8 cellular contexts compared by ENCODE assay signal in genomic region chr20:38167851-38168760, GRCh38. TPM values are rescaled to one million over a fixed set of nuclear protein-coding genes. Genes with fewer than 3 reads are reported as not detected.
DNase-seq lines count a peak whose midpoint lies in the region; ATAC-seq, FAIRE-seq and TF ChIP-seq lines count a peak whose summit lies in the region.

No MANE protein-coding gene starts in this region.

- 39 to 56% (median 46%) methylated on average over 6 to 7 of the region's 7 CpGs for WGBS in heart left ventricle, 4 donors
- 24 to 46% (median 34%) methylated on average over 7 of the region's 7 CpGs for WGBS in spleen, 5 donors
- WGBS in small intestine, 3 donors, result 57 to 62% (median 58%) methylated on average over 7 of the region's 7 CpGs

- peak in 3 of 4 donors; percentile 38 to 54 (median 38) for ATAC-seq in heart left ventricle
- ATAC-seq in GM21528 (IDR thresholded peaks at IDR 0.05; ENCODE audit: low FRiP score, unreplicated experiment), result no peak

- CTCF ChIA-PET in A673 (lab: Charles Lee), result interaction anchor here (1.9 kb wide), 1 partner anchor 111 kb away, joined by 5 read pairs; no protein-coding TSS in a partner anchor

- intact Hi-C loops in heart left ventricle (cut with DNase I) (loop anchor here in 8 of 10 donors (2.0 to 10.0 kb wide), 9 partner anchors 49 to 111 kb away; no protein-coding TSS in a partner anchor), spleen (cut with DNase I; ENCODE audit: low total_unique reads) (loop anchor here (5.0 kb wide), 1 partner anchor 96 kb away; no protein-coding TSS in a partner anchor), A673 (cut with micrococcal nuclease; ENCODE audit: unreplicated experiment) (loop anchor here (5.0 kb wide), 1 partner anchor 96 kb away; no protein-coding TSS in a partner anchor)

- H3K9me3 ChIP-seq in heart left ventricle (no peaks in the 10 kb centered on the region), spleen (no peaks in the 10 kb centered on the region), small intestine (ENCODE audit: control insufficient read depth, low read depth) (no peaks in the 10 kb centered on the region), A673 (ENCODE audit: low read depth, low read length, poor library complexity, severe bottlenecking) (no peaks in the 10 kb centered on the region)

- peak overlapping the region; percentile 3 to 89 (median 57) for H3K27ac ChIP-seq in heart left ventricle
- H3K27ac ChIP-seq in spleen, result peak overlapping the region; percentile 53 to 88 (median 82)
- H3K27ac ChIP-seq in small intestine (ENCODE audit: low read depth in 1 of 2, low read length in 1 of 2), result peak overlapping the region in 1 of 2 donors; percentile 71
- no peak overlapping the region for H3K27ac ChIP-seq in A673 (ENCODE audit: low read depth, low read length, poor library complexity, severe bottlenecking)

- H3K36me3 ChIP-seq in heart left ventricle (no peaks in the 10 kb centered on the region), spleen (no peaks in the 10 kb centered on the region), small intestine (ENCODE audit: control insufficient read depth in 2 of 2, insufficient read depth in 2 of 2, low read length in 2 of 2) (no peaks in the 10 kb centered on the region), A673 (ENCODE audit: insufficient read depth, low read length, poor library complexity, severe bottlenecking) (no peaks in the 10 kb centered on the region)

- no peak for TF ChIP-seq CTCF in HFF-Myc (IDR thresholded peaks at IDR 0.05; ENCODE audit: low read depth, low read length, missing control alignments)
- TF ChIP-seq CTCF in heart left ventricle (IDR thresholded peaks at IDR 0.05), result no peak
- no peak for TF ChIP-seq CTCF in spleen (IDR thresholded peaks at IDR 0.05 in 8 of 11, conservative IDR thresholded peaks at IDR 0.05 in 3 of 11)
- no peak for TF ChIP-seq CTCF in A673 (conservative IDR thresholded peaks at IDR 0.05; ENCODE audit: low read depth, low read length)

- H3K4me1 ChIP-seq in heart left ventricle, result peaks cover 0 to 80% (median 28%) of the 10 kb centered on the region in 12 donors
- peaks cover 14 to 89% (median 59%) of the 10 kb centered on the region in 6 donors for H3K4me1 ChIP-seq in spleen
- peaks cover 0 to 3% of the 10 kb centered on the region in 2 donors for H3K4me1 ChIP-seq in small intestine (ENCODE audit: control insufficient read depth in 2 of 2, insufficient read depth in 1 of 2, low read depth in 1 of 2, low read length in 1 of 2)
- no peaks in the 10 kb centered on the region for H3K4me1 ChIP-seq in A673 (ENCODE audit: insufficient read depth, low read length, poor library complexity, severe bottlenecking)

- no peak for TF ChIP-seq POLR2A in heart left ventricle (IDR thresholded peaks at IDR 0.05)
- TF ChIP-seq POLR2A in spleen (IDR thresholded peaks at IDR 0.05), result no peak

- H3K4me3 ChIP-seq in HFF-Myc (replicated peaks; ENCODE audit: low read depth, low read length) (no peak overlapping the region), heart left ventricle (no peak overlapping the region), spleen (peak overlapping the region in 1 of 8 donors; percentile 35), small intestine (ENCODE audit: low read depth in 1 of 2, low read length in 2 of 2) (no peak overlapping the region), A673 (ENCODE audit: low read depth, low read length, poor library complexity, severe bottlenecking) (no peak overlapping the region)

- H3K27me3 ChIP-seq in heart left ventricle, result no peaks in the 10 kb centered on the region
- peaks cover 0 to 10% (median 0%) of the 10 kb centered on the region in 7 donors for H3K27me3 ChIP-seq in spleen (replicated peaks in 1 of 7)
- H3K27me3 ChIP-seq in small intestine (ENCODE audit: control insufficient read depth in 2 of 2, insufficient read depth in 2 of 2, low read length in 2 of 2), result no peaks in the 10 kb centered on the region
- H3K27me3 ChIP-seq in A673 (replicated peaks; ENCODE audit: insufficient read depth, low read depth, low read length, poor library complexity), result no peaks in the 10 kb centered on the region

- BruUV-seq in A673 (replicated peaks; lab: Mats Ljungman, UMichigan), result no TSS peak

- POLR2A ChIA-PET in A673 (lab: Charles Lee; ENCODE audit: low non-redundant PET), result no interaction called here

- DNase-seq in HFF-Myc (ENCODE audit: extremely low read depth, low read depth), result peak; percentile 57
- peak; percentile 97 to 98 for DNase-seq in SW 1271 (lab: John Stamatoyannopoulos, UW)
- DNase-seq in heart left ventricle, result peak; percentile 54 to 89 (median 74)
- DNase-seq in spleen, result peak; percentile 86
- DNase-seq in small intestine, result no peak
- DNase-seq in NCI-H146 treated with DMSO at 0.1 percent for 48 hours (lab: John Stamatoyannopoulos, UW; ENCODE audit: unreplicated experiment), result no peak
- no peak for DNase-seq in A673 (ENCODE audit: low spot score)

- no peak for FAIRE-seq in small intestine (lab: Jason Lieb, UNC)

RNA-seq across cellular contexts. Expression of gene TGM2, which starts 3.0 kb away (rescaled TPM):
- total RNA-seq in heart left ventricle (1,000 to 10,000 TPM in 1 of 9 donors, 100 to 1,000 TPM in 8; 271 to 1,146 (median 567) TPM), spleen (100 to 1,000 TPM in 1 of 7 donors, 10 to 100 TPM in 6; 60.2 to 167 (median 87.6) TPM), A673 (2021) (0.43 and 0.85 TPM in 2 replicates)
- polyA plus RNA-seq in heart left ventricle (100 to 1,000 TPM; 211 to 972 TPM), spleen (10 to 100 TPM in 2 of 3 donors, 1 to 10 TPM in 1; 9.3 to 35.3 (median 19.8) TPM), small intestine (10 to 100 TPM; 19.7 to 92.7 (median 25.5) TPM)

Comparison
In these comparisons a context has a peak if more than half of its experiments do, and no peak if none do; other contexts are left out.
1. DNase-seq: peak in HFF-Myc (single experiment), SW 1271 (2 of 2), heart left ventricle (5 of 5) and spleen (single experiment); none in small intestine (single experiment), NCI-H146 treated with DMSO at 0.1 percent for 48 hours (single experiment) and A673 (single experiment).
2. RNA of gene TGM2, which starts 3.0 kb away (total RNA-seq): 271 to 1,146 TPM in heart left ventricle and 60.2 to 167 TPM in spleen; 0.43 to 0.85 TPM in A673; every median in the first group is over 10 times any median in the second.